8 cellular contexts compared by ENCODE assay signal in genomic region chr6:126312013-126312665, GRCh38. TPM values are rescaled to one million over a fixed set of nuclear protein-coding genes. Genes with fewer than 3 reads are reported as not detected.
DNase-seq lines count a peak whose midpoint lies in the region; ATAC-seq, FAIRE-seq and TF ChIP-seq lines count a peak whose summit lies in the region.

No MANE protein-coding gene starts in this region.

- FAIRE-seq in small intestine (lab: Jason Lieb, UNC), result no peak

- TF ChIP-seq CTCF in GM20000 (IDR thresholded peaks at IDR 0.05; ENCODE audit: extremely low read depth, missing control alignments), result no peak

- H3K9me3 ChIP-seq in small intestine (ENCODE audit: control insufficient read depth, low read depth), result no peaks in the 10 kb centered on the region

- DNase-seq in D341Med (ENCODE audit: low spot score), result peak; percentile 54
- peak; percentile 19 for DNase-seq in GM20000 (ENCODE audit: low spot score)
- peak; percentile 13 for DNase-seq in astrocyte of the hippocampus (ENCODE audit: low read depth, low spot score)
- peak; percentile 46 for DNase-seq in small intestine
- DNase-seq in head of caudate nucleus, result no peak
- DNase-seq in cerebellum (ENCODE audit: low spot score), result no peak
- no peak for DNase-seq in left cardiac atrium

- no peak overlapping the region for H3K27ac ChIP-seq in small intestine (ENCODE audit: low read depth in 1 of 2, low read length in 1 of 2)

- WGBS in small intestine, 3 donors, result 88 to 97% (median 92%) methylated on average over 1 of the region's 1 CpG

- no peaks in the 10 kb centered on the region for H3K36me3 ChIP-seq in small intestine (ENCODE audit: control insufficient read depth in 2 of 2, insufficient read depth in 2 of 2, low read length in 2 of 2)

- peak; percentile 93 for ATAC-seq in HG03442 (IDR thresholded peaks at IDR 0.05; ENCODE audit: unreplicated experiment)
- ATAC-seq in left cardiac atrium, result no peak

- intact Hi-C loops in head of caudate nucleus (cut with DNase I), result no loop called here
- intact Hi-C loops in left cardiac atrium (cut with DNase I), result no loop called here

- no peak overlapping the region for H3K4me3 ChIP-seq in small intestine (ENCODE audit: low read depth in 1 of 2, low read length in 2 of 2)

- no peaks in the 10 kb centered on the region for H3K27me3 ChIP-seq in small intestine (ENCODE audit: control insufficient read depth in 2 of 2, insufficient read depth in 2 of 2, low read length in 2 of 2)

- no peaks in the 10 kb centered on the region for H3K4me1 ChIP-seq in small intestine (ENCODE audit: control insufficient read depth in 2 of 2, insufficient read depth in 1 of 2, low read depth in 1 of 2, low read length in 1 of 2)

RNA-seq across cellular contexts. Expression of gene CENPW, which starts 27.8 kb away (rescaled TPM):
- polyA plus RNA-seq in small intestine, result 10 to 100 TPM in 1 of 3 donors, 1 to 10 TPM in 2; 6.3 to 33.5 (median 7.3) TPM
- 8.6 TPM for total RNA-seq in cerebellum
- 1 to 10 TPM; 1.3 to 1.9 TPM for total RNA-seq in left cardiac atrium

Comparison
In these comparisons a context has a peak if more than half of its experiments do, and no peak if none do; other contexts are left out.
1. DNase-seq: peak in D341Med (single experiment), GM20000 (single experiment), astrocyte of the hippocampus (single experiment) and small intestine (single experiment); none in head of caudate nucleus (0 of 42), cerebellum (single experiment) and left cardiac atrium (single experiment).